1 cellular context compared by ENCODE assay signal in the genomic region with DNA sequence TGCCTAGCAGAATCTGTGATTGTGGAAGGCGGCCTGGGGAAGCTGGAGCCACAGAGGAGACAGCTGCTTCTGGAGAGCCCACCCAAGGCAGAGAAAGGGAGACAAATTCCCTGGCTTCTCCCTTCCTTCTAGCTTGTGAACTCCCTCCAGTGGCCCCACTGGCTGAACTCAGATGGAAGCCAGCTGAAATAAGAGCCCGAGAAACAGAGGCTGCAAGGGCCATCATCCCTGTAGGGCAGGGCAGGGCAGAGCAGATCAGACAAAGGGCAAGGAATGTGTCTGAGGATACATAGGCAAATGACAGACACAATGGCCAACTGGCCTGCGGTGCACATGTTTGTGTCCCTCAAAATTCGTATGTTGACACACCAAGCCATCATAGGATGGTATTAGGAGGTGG.
TF ChIP-seq lines count a peak whose summit lies in the region.

No MANE protein-coding gene starts in this region.

TF ChIP-seq in WTC11, 78 proteins besides CTCF, POLR2A, EP300 and RAD21 (continued from another document):
- TF ChIP-seq, protein P1, sequence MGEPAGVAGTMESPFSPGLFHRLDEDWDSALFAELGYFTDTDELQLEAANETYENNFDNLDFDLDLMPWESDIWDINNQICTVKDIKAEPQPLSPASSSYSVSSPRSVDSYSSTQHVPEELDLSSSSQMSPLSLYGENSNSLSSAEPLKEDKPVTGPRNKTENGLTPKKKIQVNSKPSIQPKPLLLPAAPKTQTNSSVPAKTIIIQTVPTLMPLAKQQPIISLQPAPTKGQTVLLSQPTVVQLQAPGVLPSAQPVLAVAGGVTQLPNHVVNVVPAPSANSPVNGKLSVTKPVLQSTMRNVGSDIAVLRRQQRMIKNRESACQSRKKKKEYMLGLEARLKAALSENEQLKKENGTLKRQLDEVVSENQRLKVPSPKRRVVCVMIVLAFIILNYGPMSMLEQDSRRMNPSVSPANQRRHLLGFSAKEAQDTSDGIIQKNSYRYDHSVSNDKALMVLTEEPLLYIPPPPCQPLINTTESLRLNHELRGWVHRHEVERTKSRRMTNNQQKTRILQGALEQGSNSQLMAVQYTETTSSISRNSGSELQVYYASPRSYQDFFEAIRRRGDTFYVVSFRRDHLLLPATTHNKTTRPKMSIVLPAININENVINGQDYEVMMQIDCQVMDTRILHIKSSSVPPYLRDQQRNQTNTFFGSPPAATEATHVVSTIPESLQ (CRISPR knock-in tag; IDR thresholded peaks at IDR 0.05): no peak
- TF ChIP-seq ZNF317 (CRISPR knock-in tag; IDR thresholded peaks at IDR 0.05; ENCODE audit: borderline replicate concordance, low read depth) (no peak), CREB1 (CRISPR knock-in tag; IDR thresholded peaks at IDR 0.05) (no peak), NR3C1 (CRISPR knock-in tag; conservative IDR thresholded peaks at IDR 0.05; ENCODE audit: low read depth) (no peak), EMX1 (CRISPR knock-in tag; IDR thresholded peaks at IDR 0.05) (no peak), RORB (CRISPR knock-in tag; IDR thresholded peaks at IDR 0.05) (no peak), FOXJ3 (CRISPR knock-in tag; IDR thresholded peaks at IDR 0.05; ENCODE audit: borderline replicate concordance) (no peak), ZNF121 (CRISPR knock-in tag; IDR thresholded peaks at IDR 0.05) (no peak), TCF7 (CRISPR knock-in tag; IDR thresholded peaks at IDR 0.05; ENCODE audit: low read depth) (no peak), GABPB1 (CRISPR knock-in tag; IDR thresholded peaks at IDR 0.05) (no peak)
- TF ChIP-seq, protein P2, sequence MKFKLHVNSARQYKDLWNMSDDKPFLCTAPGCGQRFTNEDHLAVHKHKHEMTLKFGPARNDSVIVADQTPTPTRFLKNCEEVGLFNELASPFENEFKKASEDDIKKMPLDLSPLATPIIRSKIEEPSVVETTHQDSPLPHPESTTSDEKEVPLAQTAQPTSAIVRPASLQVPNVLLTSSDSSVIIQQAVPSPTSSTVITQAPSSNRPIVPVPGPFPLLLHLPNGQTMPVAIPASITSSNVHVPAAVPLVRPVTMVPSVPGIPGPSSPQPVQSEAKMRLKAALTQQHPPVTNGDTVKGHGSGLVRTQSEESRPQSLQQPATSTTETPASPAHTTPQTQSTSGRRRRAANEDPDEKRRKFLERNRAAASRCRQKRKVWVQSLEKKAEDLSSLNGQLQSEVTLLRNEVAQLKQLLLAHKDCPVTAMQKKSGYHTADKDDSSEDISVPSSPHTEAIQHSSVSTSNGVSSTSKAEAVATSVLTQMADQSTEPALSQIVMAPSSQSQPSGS (CRISPR knock-in tag; IDR thresholded peaks at IDR 0.05; ENCODE audit: borderline replicate concordance, low read depth): no peak
